Comparison of ENCODE assay signal across 15 cellular contexts in genomic region chr6:107496041-107496440, GRCh38. TPM values are rescaled to one million over a fixed set of nuclear protein-coding genes. Genes with fewer than 3 reads are reported as not detected.
A peak's percentile ranks its signal among the peaks of the same experiment; 100 is the strongest.
DNase-seq lines count a peak whose midpoint lies in the region; ATAC-seq and TF ChIP-seq lines count a peak whose summit lies in the region.
"Had no signal": no experiment of that assay in that cellular context is flagged by ENCODE, and none has a peak within 500 bp of the region (broad histone marks: within the 10 kb centered on the region; RNA-seq: fewer than 3 reads in every experiment).

No MANE protein-coding gene starts in this region.

- no peaks in the 10 kb centered on the region for H3K9me3 Mint-ChIP-seq in activated T-cell treated with anti-CD3 and anti-CD28 coated beads, Interleukin-2, amount 50 U/mL, for 72 hours

- peak overlapping the region; percentile 91 for H3K4me2 ChIP-seq in Karpas-422 (ENCODE audit: low read depth, low read length, poor library complexity, severe bottlenecking)
- H3K4me2 ChIP-seq: PC-9 had no signal

- H3K4me1 ChIP-seq in Karpas-422 (ENCODE audit: low read length) = peaks cover 78% of the 10 kb centered on the region
- H3K4me1 ChIP-seq in adrenal gland (replicated peaks in 1 of 2) = peaks cover 54 to 75% of the 10 kb centered on the region in 2 donors
- peaks cover 20 to 25% of the 10 kb centered on the region in 2 donors for H3K4me1 ChIP-seq in left lung
- H3K4me1 ChIP-seq in stomach smooth muscle (ENCODE audit: control insufficient read depth, insufficient read depth, low read length) = peaks cover 34% of the 10 kb centered on the region
- H3K4me1 ChIP-seq: foreskin keratinocyte had no signal

- no peak for TF ChIP-seq POLR2A in adrenal gland (IDR thresholded peaks at IDR 0.05)

- H3K36me3 Mint-ChIP-seq in activated T-cell treated with anti-CD3 and anti-CD28 coated beads, Interleukin-2, amount 50 U/mL, for 72 hours (ENCODE audit: insufficient read depth in 2 of 2) = no peaks in the 10 kb centered on the region

- H2AFZ ChIP-seq in Karpas-422 (ENCODE audit: low read length) = no peak overlapping the region
- H2AFZ ChIP-seq: PC-9 had no signal

- peak; percentile 53 for DNase-seq in Karpas-422
- DNase-seq in adrenal gland = no peak
- no peak for DNase-seq in left lung
- DNase-seq in activated T-cell treated with anti-CD3 and anti-CD28 coated beads, Interleukin-2, amount 50 U/mL, for 72 hours = no peak
- no peak for DNase-seq in HuH-7.5 (ENCODE audit: low spot score)
- DNase-seq in H4 (ENCODE audit: low spot score) = no peak
- DNase-seq in NCI-H1694 treated with DMSO at 0.1 percent for 48 hours (lab: John Stamatoyannopoulos, UW) = no peak
- DNase-seq: activated CD8-positive, alpha-beta memory T cell treated with anti-CD3 and anti-CD28 coated beads for 24 hours; activated gamma-delta T cell treated with Interleukin-2 at 50 U/mL for 16 hours; effector memory CD4-positive, alpha-beta T cell; foreskin keratinocyte; NCI-H146; PC-9 had no signal

- H3K27ac ChIP-seq in Karpas-422 (ENCODE audit: low read length) (peak overlapping the region; percentile 84), adrenal gland (peak overlapping the region in 4 of 5 donors; percentile 43 to 83 (median 50)), left lung (peak overlapping the region; percentile 65 to 78), stomach smooth muscle (ENCODE audit: low read length) (peak overlapping the region; percentile 85)
- H3K27ac ChIP-seq: foreskin keratinocyte, PC-9 had no signal

- peaks cover 12% of the 10 kb centered on the region for H3K4me1 Mint-ChIP-seq in activated T-cell treated with anti-CD3 and anti-CD28 coated beads, Interleukin-2, amount 50 U/mL, for 72 hours (ENCODE audit: low read depth)

- H3K27me3 Mint-ChIP-seq in activated T-cell treated with anti-CD3 and anti-CD28 coated beads, Interleukin-2, amount 50 U/mL, for 72 hours (ENCODE audit: low read depth) = peaks cover 27% of the 10 kb centered on the region

- TF ChIP-seq CTCF in adrenal gland (IDR thresholded peaks at IDR 0.05) (no peak), left lung (IDR thresholded peaks at IDR 0.05) (no peak)

- no peaks in the 10 kb centered on the region for H3K9me3 ChIP-seq in Karpas-422 (ENCODE audit: low read length)
- H3K9me3 ChIP-seq in adrenal gland (replicated peaks in 1 of 3) = no peaks in the 10 kb centered on the region
- H3K9me3 ChIP-seq in left lung = no peaks in the 10 kb centered on the region
- H3K9me3 ChIP-seq in stomach smooth muscle (ENCODE audit: control insufficient read depth in 2 of 2, low read length in 2 of 2) = no peaks in the 10 kb centered on the region

- H3K4me3 ChIP-seq in Karpas-422 (ENCODE audit: low read length) (peak overlapping the region; percentile 42; the same call in 1 of the 2 replicates), adrenal gland (no peak overlapping the region), left lung (no peak overlapping the region), stomach smooth muscle (ENCODE audit: low read length in 2 of 2) (peak overlapping the region; percentile 15 to 17)
- H3K4me3 ChIP-seq: K562, PC-9 had no signal

- H3K36me3 ChIP-seq in Karpas-422 (ENCODE audit: insufficient read depth, low read length) = peaks cover 18% of the 10 kb centered on the region; the same call in 1 of the 2 replicates
- H3K36me3 ChIP-seq in adrenal gland (replicated peaks in 1 of 2) = no peaks in the 10 kb centered on the region
- no peaks in the 10 kb centered on the region for H3K36me3 ChIP-seq in left lung
- no peaks in the 10 kb centered on the region for H3K36me3 ChIP-seq in stomach smooth muscle (ENCODE audit: control insufficient read depth in 2 of 2, insufficient read depth in 2 of 2, low read length in 2 of 2)

- no peaks in the 10 kb centered on the region for H3K9me2 ChIP-seq in Karpas-422 (replicated peaks; ENCODE audit: insufficient read depth, low read length)

- WGBS in adrenal gland, 4 donors = 46 to 64% (median 55%) methylated on average over 3 of the region's 3 CpGs

- H3K79me2 ChIP-seq in Karpas-422 (ENCODE audit: low read length) = peaks cover 100% of the 10 kb centered on the region

- intact Hi-C loops in adrenal gland (cut with DNase I) (loop anchor here in 1 of 2 donors (10.0 kb wide), 1 partner anchor 139 kb away; no protein-coding TSS in a partner anchor), left lung (cut with DNase I) (no loop called here)

- H3K4me3 Mint-ChIP-seq in activated T-cell treated with anti-CD3 and anti-CD28 coated beads, Interleukin-2, amount 50 U/mL, for 72 hours = no peak overlapping the region

- H3K9ac ChIP-seq in Karpas-422 (ENCODE audit: low read length) = peak overlapping the region; percentile 34; the same call in 1 of the 2 replicates
- peak overlapping the region; percentile 64 to 84 for H3K9ac ChIP-seq in stomach smooth muscle (ENCODE audit: low read length in 2 of 2)

- H3K27me3 ChIP-seq in Karpas-422 (ENCODE audit: low read length) (no peaks in the 10 kb centered on the region), adrenal gland (no peaks in the 10 kb centered on the region), left lung (peaks cover 0 to 49% of the 10 kb centered on the region in 2 donors), stomach smooth muscle (ENCODE audit: control insufficient read depth in 1 of 2, insufficient read depth in 2 of 2, low read length in 2 of 2) (no peaks in the 10 kb centered on the region)

- peaks cover 3% of the 10 kb centered on the region; the same call in 1 of the 2 replicates for H4K20me1 ChIP-seq in Karpas-422 (ENCODE audit: insufficient read depth, low read depth, low read length)

- H3K27ac Mint-ChIP-seq in activated T-cell treated with anti-CD3 and anti-CD28 coated beads, Interleukin-2, amount 50 U/mL, for 72 hours = no peak overlapping the region

- peak; percentile 2 for ATAC-seq in left lung
- ATAC-seq in activated T-cell treated with anti-CD3 and anti-CD28 coated beads, Interleukin-2, amount 50 U/mL, for 72 hours (replicated peaks in 1 of 2) = no peak
- ATAC-seq: foreskin keratinocyte, K562 had no signal

RNA-seq across cellular contexts. Expression of gene SOBP, which starts 6.1 kb away (rescaled TPM):
- total RNA-seq in Karpas-422 (2014; rRNA removed; shearing (Covaris generic); ENCODE audit: low replicate concordance) = 16.1 and 17.8 TPM in 2 replicates
- total RNA-seq in adrenal gland = 10 to 100 TPM in 6 of 8 donors, 1 to 10 TPM in 2; 7.4 to 25.6 (median 15.1) TPM
- polyA plus RNA-seq in adrenal gland = 10 to 100 TPM in 1 of 3 donors, 1 to 10 TPM in 2; 5.6 to 13.9 (median 9.7) TPM
- 10 to 100 TPM in 1 of 2 donors, 1 to 10 TPM in 1; 6.5 to 11.1 TPM for total RNA-seq in left lung
- under 1 TPM; 0.44 to 0.91 TPM for total RNA-seq in activated T-cell treated with anti-CD3 and anti-CD28 coated beads, Interleukin-2, amount 50 U/mL, for 72 hours
- 1.5 and 2.9 TPM in 2 replicates for total RNA-seq in H4 (2014; rRNA removed; shearing (Covaris generic))
- total RNA-seq: foreskin keratinocyte had no signal
- polyA plus RNA-seq: foreskin keratinocyte, K562 had no signal

RNA-seq across cellular contexts. Expression of gene PDSS2, which starts 36.7 kb away (rescaled TPM):
- total RNA-seq in Karpas-422 (2014; rRNA removed; shearing (Covaris generic); ENCODE audit: low replicate concordance) = 7.4 and 16.3 TPM in 2 replicates
- 10 to 100 TPM; 24.1 to 39.8 (median 28.4) TPM for total RNA-seq in adrenal gland
- polyA plus RNA-seq in adrenal gland = 10 to 100 TPM in 1 of 3 donors, 1 to 10 TPM in 2; 6.4 to 27.4 (median 6.6) TPM
- total RNA-seq in left lung = 10 to 100 TPM; 19.2 to 20.6 TPM
- 10 to 100 TPM; 12.1 to 14.3 TPM for total RNA-seq in activated T-cell treated with anti-CD3 and anti-CD28 coated beads, Interleukin-2, amount 50 U/mL, for 72 hours
- 5.4 and 11.1 TPM in 2 replicates for total RNA-seq in H4 (2014; rRNA removed; shearing (Covaris generic))

Comparison
In these comparisons a context has a peak if more than half of its experiments do, and no peak if none do; other contexts are left out.
1. H3K4me3 ChIP-seq: peak in Karpas-422 (single experiment) and stomach smooth muscle (2 of 2); none in adrenal gland (0 of 4) and left lung (0 of 2).
2. Peak in every context shown above with its lines, with median percentiles within 50 percentile points of each other: H3K27ac ChIP-seq.